Comparison of ENCODE assay signal across 10 cellular contexts in genomic region chr20:11544029-11544678, GRCh38.
A peak's percentile ranks its signal among the peaks of the same experiment; 100 is the strongest.
DNase-seq lines count a peak whose midpoint lies in the region; ATAC-seq and TF ChIP-seq lines count a peak whose summit lies in the region.
"Had no signal": no experiment of that assay in that cellular context is flagged by ENCODE, and none has a peak within 500 bp of the region (broad histone marks: within the 10 kb centered on the region; RNA-seq: fewer than 3 reads in every experiment).

No MANE protein-coding gene starts in this region.

- no peaks in the 10 kb centered on the region for H3K27me3 ChIP-seq in esophagus squamous epithelium

- no peaks in the 10 kb centered on the region for H3K9me3 ChIP-seq in esophagus squamous epithelium

- H3K4me3 Mint-ChIP-seq in neural crest cell: no peak overlapping the region
- H3K4me3 Mint-ChIP-seq: activated naive CD8-positive, alpha-beta T cell; stimulated activated naive CD8-positive, alpha-beta T cell treated with anti-CD3 and anti-CD28 coated beads, Interleukin-15, Interleukin-2, amounts not matched to agents 100 ng/mL and 50 ng/mL, for 24 hours had no signal

- ATAC-seq in GM21528 (IDR thresholded peaks at IDR 0.05; ENCODE audit: low FRiP score, unreplicated experiment): peak; percentile 79
- no peak for ATAC-seq in HG03039 (IDR thresholded peaks at IDR 0.05; ENCODE audit: unreplicated experiment)

- no peaks in the 10 kb centered on the region for H3K9me3 Mint-ChIP-seq in neural crest cell
- H3K9me3 Mint-ChIP-seq: stimulated activated naive CD8-positive, alpha-beta T cell treated with anti-CD3 and anti-CD28 coated beads, Interleukin-15, Interleukin-2, amounts not matched to agents 100 ng/mL and 50 ng/mL, for 24 hours had no signal

- peaks cover 21% of the 10 kb centered on the region for H3K4me1 Mint-ChIP-seq in neural crest cell

- no peak overlapping the region for H3K27ac Mint-ChIP-seq in neural crest cell (ENCODE audit: unreplicated experiment)
- H3K27ac Mint-ChIP-seq: activated naive CD8-positive, alpha-beta T cell; stimulated activated naive CD8-positive, alpha-beta T cell treated with anti-CD3 and anti-CD28 coated beads, Interleukin-15, Interleukin-2, amounts not matched to agents 100 ng/mL and 50 ng/mL, for 24 hours had no signal

- no peaks in the 10 kb centered on the region for H3K36me3 Mint-ChIP-seq in neural crest cell (ENCODE audit: low read depth)
- H3K36me3 Mint-ChIP-seq: activated naive CD8-positive, alpha-beta T cell had no signal

- peaks cover 0 to 12% (median 0%) of the 10 kb centered on the region in 3 donors for H3K4me1 ChIP-seq in esophagus squamous epithelium

- TF ChIP-seq POLR2A in esophagus squamous epithelium (IDR thresholded peaks at IDR 0.05): no peak

- TF ChIP-seq CTCF in esophagus squamous epithelium (IDR thresholded peaks at IDR 0.05): peak; percentile 37 to 78 (median 60)
- peak; percentile 84 for TF ChIP-seq CTCF in neural crest cell (conservative IDR thresholded peaks at IDR 0.05)

- DNase-seq in ELF-1 (ENCODE audit: low read depth, low spot score) (peak; percentile 46), M059J (ENCODE audit: low read depth) (peak; percentile 89), SHP77 (lab: John Stamatoyannopoulos, UW) (peak; percentile 65 to 73), esophagus squamous epithelium (lab: John Stamatoyannopoulos, UW) (no peak), neural crest cell (ENCODE audit: low read depth, low spot score) (peak; percentile 67), T-helper 9 cell (no peak)

- WGBS in esophagus squamous epithelium, 2 donors: 14 to 18% methylated on average over 10 of the region's 10 CpGs

- H3K4me3 ChIP-seq in esophagus squamous epithelium: peak overlapping the region in 1 of 4 donors; percentile 39

- H3K27me3 Mint-ChIP-seq in neural crest cell (ENCODE audit: low read depth): no peaks in the 10 kb centered on the region
- H3K27me3 Mint-ChIP-seq: activated naive CD8-positive, alpha-beta T cell; stimulated activated naive CD8-positive, alpha-beta T cell treated with anti-CD3 and anti-CD28 coated beads, Interleukin-15, Interleukin-2, amounts not matched to agents 100 ng/mL and 50 ng/mL, for 24 hours had no signal

- H3K27ac ChIP-seq in esophagus squamous epithelium: peak overlapping the region in 1 of 4 donors; percentile 24

- H3K36me3 ChIP-seq in esophagus squamous epithelium: no peaks in the 10 kb centered on the region

- intact Hi-C loops in esophagus squamous epithelium (cut with DNase I): no loop called here

Comparison
In these comparisons a context has a peak if more than half of its experiments do, and no peak if none do; other contexts are left out.
1. DNase-seq: peak in ELF-1 (single experiment), M059J (single experiment), SHP77 (2 of 2) and neural crest cell (single experiment); none in esophagus squamous epithelium (single experiment) and T-helper 9 cell (single experiment).